In genomic region chr10:126199221-126199998, GRCh38 we compare ENCODE assay signal across 16 cellular contexts.
DNase-seq lines count a peak whose midpoint lies in the region; ATAC-seq and TF ChIP-seq lines count a peak whose summit lies in the region.
"Had no signal": no experiment of that assay in that cellular context is flagged by ENCODE, and none has a peak within 500 bp of the region (broad histone marks: within the 10 kb centered on the region; RNA-seq: fewer than 3 reads in every experiment).

No MANE protein-coding gene starts in this region.

- H3K4me3 ChIP-seq in BJ (ENCODE audit: low read depth, low read length) (no peak overlapping the region), lower leg skin (ENCODE audit: low read depth, poor library complexity, severe bottlenecking) (no peak overlapping the region)
- H3K4me3 ChIP-seq: cardiac muscle cell, gastrocnemius medialis, left lung, ovary, testis had no signal

- intact Hi-C loops in lower leg skin (cut with DNase I; ENCODE audit: low total_unique reads): no loop called here

- no peaks in the 10 kb centered on the region for H3K27me3 Mint-ChIP-seq in activated CD4-positive, alpha-beta T cell treated with anti-CD3 and anti-CD28 coated beads, Interleukin-2, amount 10 ng/mL, durations not matched to agents 7 days and 5 days
- H3K27me3 Mint-ChIP-seq: activated B cell treated with CpG ODN at 0.5 μM for 24 hours had no signal

- no peak for TF ChIP-seq POLR2A in lower leg skin (IDR thresholded peaks at IDR 0.05)

- POLR2A ChIA-PET in BJ (lab: Charles Lee): no interaction called here
- POLR2A ChIA-PET in activated CD4-positive, alpha-beta T cell treated with anti-CD3 and anti-CD28 coated beads, Interleukin-2, amount 10 ng/mL, durations not matched to agents 7 days and 5 days (lab: Charles Lee): no interaction called here

- no peak overlapping the region for H3K27ac Mint-ChIP-seq in activated CD4-positive, alpha-beta T cell treated with anti-CD3 and anti-CD28 coated beads, Interleukin-2, amount 10 ng/mL, durations not matched to agents 7 days and 5 days
- H3K27ac Mint-ChIP-seq: activated B cell treated with CpG ODN at 0.5 μM for 24 hours had no signal

- H3K36me3 ChIP-seq in BJ (ENCODE audit: control insufficient read depth, insufficient read depth, low read length): no peaks in the 10 kb centered on the region
- H3K36me3 ChIP-seq: cardiac muscle cell, gastrocnemius medialis, left lung, ovary had no signal

- no peaks in the 10 kb centered on the region for H3K9me3 Mint-ChIP-seq in activated CD4-positive, alpha-beta T cell treated with anti-CD3 and anti-CD28 coated beads, Interleukin-2, amount 10 ng/mL, durations not matched to agents 7 days and 5 days
- H3K9me3 Mint-ChIP-seq: activated B cell treated with CpG ODN at 0.5 μM for 24 hours had no signal

- CTCF ChIA-PET in BJ (lab: Yijun Ruan, JAX): interaction anchor here (0.6 kb wide), 1 partner anchor 21 kb away, joined by 3 read pairs; no protein-coding TSS in a partner anchor
- CTCF ChIA-PET in activated CD4-positive, alpha-beta T cell treated with anti-CD3 and anti-CD28 coated beads, Interleukin-2, amount 10 ng/mL, durations not matched to agents 7 days and 5 days (lab: Charles Lee): no interaction called here

- TF ChIP-seq CTCF in BJ (IDR thresholded peaks at IDR 0.05; ENCODE audit: insufficient read depth, low read depth, low read length): no peak
- no peak for TF ChIP-seq CTCF in lower leg skin (IDR thresholded peaks at IDR 0.05)

- ATAC-seq in GM21423 (IDR thresholded peaks at IDR 0.05; ENCODE audit: unreplicated experiment): no peak
- ATAC-seq: gastrocnemius medialis, left lung had no signal

- 80 to 81% methylated on average over 13 of the region's 13 CpGs for WGBS in lower leg skin, 2 donors

- no peak overlapping the region for H3K4me3 Mint-ChIP-seq in activated CD4-positive, alpha-beta T cell treated with anti-CD3 and anti-CD28 coated beads, Interleukin-2, amount 10 ng/mL, durations not matched to agents 7 days and 5 days
- H3K4me3 Mint-ChIP-seq: activated B cell treated with CpG ODN at 0.5 μM for 24 hours had no signal

- no peaks in the 10 kb centered on the region for H3K4me1 Mint-ChIP-seq in activated CD4-positive, alpha-beta T cell treated with anti-CD3 and anti-CD28 coated beads, Interleukin-2, amount 10 ng/mL, durations not matched to agents 7 days and 5 days
- H3K4me1 Mint-ChIP-seq: activated B cell treated with CpG ODN at 0.5 μM for 24 hours had no signal

- no peaks in the 10 kb centered on the region for H3K36me3 Mint-ChIP-seq in activated CD4-positive, alpha-beta T cell treated with anti-CD3 and anti-CD28 coated beads, Interleukin-2, amount 10 ng/mL, durations not matched to agents 7 days and 5 days (ENCODE audit: low read depth)

- DNase-seq in BJ (ENCODE audit: low read depth) (peak; percentile 74), M059J (ENCODE audit: low read depth) (peak; percentile 99), astrocyte of the hippocampus (ENCODE audit: low read depth, low spot score) (peak; percentile 95), myocyte (ENCODE audit: low read depth) (peak; percentile 99), lower leg skin (ENCODE audit: low spot score in 2 of 2) (no peak)
- DNase-seq in activated CD4-positive, alpha-beta T cell treated with anti-CD3 and anti-CD28 coated beads, Interleukin-2, amount 10 ng/mL, durations not matched to agents 7 days and 5 days: no peak
- no peak for DNase-seq in activated CD4-positive, CD25-positive, alpha-beta regulatory T cell treated with anti-CD3 and anti-CD28 coated beads, Interleukin-2, amount 50 U/mL, for 72 hours
- DNase-seq: activated B cell treated with CpG ODN at 0.5 μM for 24 hours; activated T-cell treated with anti-CD3 and anti-CD28 coated beads, Interleukin-2, amount 50 U/mL, for 48 hours; gastrocnemius medialis; left lung; NCI-H2081; ovary; testis had no signal

- H3K27me3 ChIP-seq in BJ (ENCODE audit: control insufficient read depth, insufficient read depth, low read length): no peaks in the 10 kb centered on the region
- H3K27me3 ChIP-seq: cardiac muscle cell, gastrocnemius medialis, left lung, ovary, testis had no signal

Comparison
In these comparisons a context has a peak if more than half of its experiments do, and no peak if none do; other contexts are left out.
1. DNase-seq: peak in BJ (single experiment), M059J (single experiment), astrocyte of the hippocampus (single experiment) and myocyte (single experiment); none in activated CD4-positive, alpha-beta T cell treated with anti-CD3 and anti-CD28 coated beads, Interleukin-2, amount 10 ng/mL, durations not matched to agents 7 days and 5 days (single experiment), lower leg skin (0 of 2) and activated CD4-positive, CD25-positive, alpha-beta regulatory T cell treated with anti-CD3 and anti-CD28 coated beads, Interleukin-2, amount 50 U/mL, for 72 hours (single experiment).